27 cellular contexts compared by ENCODE assay signal in genomic region chr3:5638550-5638949, GRCh38.
"Had no signal": no experiment of that assay in that cellular context is flagged by ENCODE, and none has a peak within 500 bp of the region (broad histone marks: within the 10 kb centered on the region; RNA-seq: fewer than 3 reads in every experiment).

No MANE protein-coding gene starts in this region.

- H3K4me1 ChIP-seq: stomach, suprapubic skin, testis, thyroid gland, tibial artery, tibial nerve, transverse colon, upper lobe of left lung, upper lobe of right lung, uterus, vagina had no signal

- H3K36me3 ChIP-seq: stomach, suprapubic skin, thoracic aorta, thyroid gland, tibial artery, tibial nerve, transverse colon, upper lobe of left lung, upper lobe of right lung, uterus, vagina had no signal

- ATAC-seq: stimulated activated effector memory CD8-positive, alpha-beta T cell treated with anti-CD3 and anti-CD28 coated beads, Interleukin-12 subunit alpha, Interleukin-12 subunit beta, amount 100 ng/mL, for 72 hours; stimulated activated memory B cell treated with anti-CD40 and anti-IgM and Interleukin-4, amounts not matched to agents 10 μg/mL and 1 μg/mL and 100 μg/mL, for 72 hours; stimulated activated naive B cell treated with anti-CD40 and anti-IgM and Interleukin-4, amounts not matched to agents 10 μg/mL and 1 μg/mL and 100 μg/mL, for 72 hours; stimulated activated naive CD8-positive, alpha-beta T cell treated with anti-CD3 and anti-CD28 coated beads, Interleukin-15, amount 100 ng/mL, for 72 hours; stimulated activated naive CD8-positive, alpha-beta T cell treated with anti-CD3 and anti-CD28 coated beads, Interleukin-15, Interleukin-2, amounts not matched to agents 100 U/mL and 50 U/mL, for 24 hours; upper lobe of right lung had no signal

- H3K27ac ChIP-seq: stomach, suprapubic skin, testis, thoracic aorta, thyroid gland, tibial artery, tibial nerve, transverse colon, upper lobe of left lung, upper lobe of right lung, uterus, vagina had no signal

- H3K4me3 ChIP-seq: stomach, suprapubic skin, testis, thoracic aorta, thyroid gland, tibial artery, tibial nerve, transverse colon, upper lobe of left lung, upper lobe of right lung, uterus, vagina had no signal

- DNase-seq: stimulated activated CD4-positive, alpha-beta T cell treated with anti-CD3 and anti-CD28 coated beads, Interleukin-2, amount 100 ng/mL, for 48 hours; stimulated activated CD4-positive, alpha-beta T cell treated with anti-CD3 and anti-CD28 coated beads, Interleukin-4, amount 100 ng/mL, for 1 hour; stimulated activated CD4-positive, alpha-beta T cell treated with anti-CD3 and anti-CD28 coated beads, Interleukin-4, amount 100 ng/mL, for 24 hours; stimulated activated CD4-positive, alpha-beta T cell treated with anti-CD3 and anti-CD28 coated beads, Interleukin-4, amount 100 ng/mL, for 4 hours; stimulated activated CD8-positive, alpha-beta memory T cell treated with anti-CD3 and anti-CD28 coated beads, Interleukin-4, amount 100 ng/mL, for 48 hours; stimulated activated naive B cell treated with anti-CD40 and anti-IgM and Interleukin-4, amounts not matched to agents 10 μg/mL and 1 μg/mL and 100 μg/mL, for 72 hours; stimulated activated naive CD4-positive, alpha-beta T cell; stimulated activated naive CD4-positive, alpha-beta T cell treated with Interleukin-2 at 50 U/mL for 16 hours; stimulated activated naive CD8-positive, alpha-beta T cell treated with anti-CD3 and anti-CD28 coated beads, Interleukin-15, amount 100 ng/mL, for 72 hours; stimulated activated naive CD8-positive, alpha-beta T cell treated with anti-CD3 and anti-CD28 coated beads, Interleukin-15, Interleukin-2, amounts not matched to agents 100 U/mL and 50 U/mL, for 24 hours; stomach; substantia nigra; testis; thyroid gland; tibial artery; transverse colon; trophoblast cell; upper lobe of left lung; upper lobe of right lung; uterus had no signal

- FAIRE-seq: urothelium cell line had no signal

- H3K27me3 ChIP-seq: stomach, suprapubic skin, testis, thyroid gland, tibial artery, tibial nerve, transverse colon, upper lobe of left lung, upper lobe of right lung, uterus, vagina had no signal

- H3K9me3 ChIP-seq: testis, thoracic aorta, thyroid gland, transverse colon, uterus, vagina had no signal
